In the genomic region with DNA sequence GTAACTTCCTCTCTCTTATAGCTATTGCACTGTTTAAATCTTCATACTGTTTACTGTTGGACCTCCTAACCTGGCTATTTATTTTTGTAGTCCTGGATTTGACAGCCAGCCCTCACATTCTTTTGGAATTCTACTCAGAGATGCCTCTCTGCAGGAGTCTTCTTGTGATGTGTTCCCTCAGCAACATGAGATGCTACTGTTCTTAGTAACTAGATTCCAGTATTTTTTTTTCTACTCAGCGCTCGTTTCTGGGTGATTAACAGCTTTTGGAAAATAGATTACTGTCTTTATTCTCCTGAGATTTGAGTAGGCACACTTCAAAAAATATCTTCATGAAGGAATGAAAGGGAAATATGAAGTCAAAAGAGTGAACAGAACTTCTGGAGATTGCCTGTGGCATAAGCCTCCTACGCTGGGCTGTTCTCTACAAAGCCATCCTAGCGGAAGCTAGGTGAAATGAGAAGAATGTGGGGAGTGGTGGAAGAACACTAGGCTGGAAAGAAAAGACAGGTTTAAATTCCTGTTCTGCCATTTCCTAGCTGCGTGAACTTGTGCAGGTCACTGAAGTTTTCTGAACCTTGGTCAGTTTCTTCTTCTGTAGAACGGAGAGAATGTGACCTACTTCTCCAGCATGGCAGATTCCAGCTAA, we compare ENCODE assay signal across 16 cellular contexts.
DNase-seq lines count a peak whose midpoint lies in the region; ATAC-seq and TF ChIP-seq lines count a peak whose summit lies in the region.
"Had no signal": no experiment of that assay in that cellular context is flagged by ENCODE, and none has a peak within 500 bp of the region (broad histone marks: within the 10 kb centered on the region; RNA-seq: fewer than 3 reads in every experiment).

No MANE protein-coding gene starts in this region.

- no peaks in the 10 kb centered on the region for H3K4me1 ChIP-seq in ascending aorta
- H3K4me1 ChIP-seq: breast epithelium, uterus had no signal

- H3K4me3 ChIP-seq in ascending aorta, result no peak overlapping the region
- H3K4me3 ChIP-seq: breast epithelium, esophagus muscularis mucosa, hepatocyte, SK-N-MC, uterus had no signal

- no peak for ATAC-seq in activated T-cell treated with anti-CD3 and anti-CD28 coated beads, Interleukin-2, amount 50 U/mL, for 72 hours (replicated peaks in 1 of 2)
- no peak for ATAC-seq in activated naive CD8-positive, alpha-beta T cell treated with anti-CD3 and anti-CD28 coated beads, Interleukin-2, amount 50 U/mL, for 24 hours
- no peak for ATAC-seq in stimulated activated memory B cell treated with anti-CD40 and anti-IgM and Interleukin-4, amounts not matched to agents 10 μg/mL and 1 μg/mL and 100 μg/mL, for 72 hours

- H3K36me3 ChIP-seq in ascending aorta, result peaks cover 0 to 9% of the 10 kb centered on the region in 2 donors
- H3K36me3 ChIP-seq: breast epithelium, uterus had no signal

- H3K27me3 ChIP-seq in ascending aorta, result no peaks in the 10 kb centered on the region
- H3K27me3 ChIP-seq: breast epithelium, esophagus muscularis mucosa, hepatocyte, uterus had no signal

- in situ Hi-C loops in G401 (cut with HindIII; ENCODE audit: low sequenced_read_pairs), result no loop called here

- no peak for DNase-seq in activated T-cell treated with anti-CD3 and anti-CD28 coated beads, Interleukin-2, amount 50 U/mL, for 72 hours
- no peak for DNase-seq in activated T-cell treated with anti-CD3 and anti-CD28 coated beads, Interleukin-2, amount 50 U/mL, for 48 hours
- DNase-seq in activated naive CD8-positive, alpha-beta T cell treated with anti-CD3 and anti-CD28 coated beads, Interleukin-2, amount 50 U/mL, for 24 hours, result no peak
- peak; percentile 45 for DNase-seq in iris pigment epithelial cell (ENCODE audit: low read depth)
- DNase-seq in ascending aorta (ENCODE audit: low spot score in 2 of 2), result no peak
- no peak for DNase-seq in G401 (ENCODE audit: low spot score)
- DNase-seq in NCI-H2081 treated with DMSO at 0.1 percent for 48 hours (lab: John Stamatoyannopoulos, UW), result no peak
- DNase-seq: activated B cell treated with CpG ODN at 0.5 μM for 24 hours, NCI-H187 treated with DMSO at 0.1 percent for 48 hours, uterus had no signal

- H3K27ac Mint-ChIP-seq in activated T-cell treated with anti-CD3 and anti-CD28 coated beads, Interleukin-2, amount 50 U/mL, for 72 hours, result peak overlapping the region; percentile 30
- H3K27ac Mint-ChIP-seq in activated naive CD8-positive, alpha-beta T cell treated with anti-CD3 and anti-CD28 coated beads, Interleukin-2, amount 50 U/mL, for 24 hours, result peak overlapping the region; percentile 14
- H3K27ac Mint-ChIP-seq in stimulated activated memory B cell treated with anti-CD40 and anti-IgM and Interleukin-4, amounts not matched to agents 10 μg/mL and 1 μg/mL and 100 μg/mL, for 72 hours, result peak overlapping the region; percentile 69
- H3K27ac Mint-ChIP-seq: activated B cell treated with CpG ODN at 0.5 μM for 24 hours, mesothelial cell of epicardium had no signal

- no peak overlapping the region for H3K4me3 Mint-ChIP-seq in activated T-cell treated with anti-CD3 and anti-CD28 coated beads, Interleukin-2, amount 50 U/mL, for 72 hours
- no peak overlapping the region for H3K4me3 Mint-ChIP-seq in activated naive CD8-positive, alpha-beta T cell treated with anti-CD3 and anti-CD28 coated beads, Interleukin-2, amount 50 U/mL, for 24 hours
- H3K4me3 Mint-ChIP-seq in stimulated activated memory B cell treated with anti-CD40 and anti-IgM and Interleukin-4, amounts not matched to agents 10 μg/mL and 1 μg/mL and 100 μg/mL, for 72 hours, result no peak overlapping the region
- H3K4me3 Mint-ChIP-seq: activated B cell treated with CpG ODN at 0.5 μM for 24 hours, mesothelial cell of epicardium had no signal

- H3K9me3 ChIP-seq in ascending aorta, result no peaks in the 10 kb centered on the region
- H3K9me3 ChIP-seq: breast epithelium, esophagus muscularis mucosa, uterus had no signal

- TF ChIP-seq CTCF in ascending aorta (IDR thresholded peaks at IDR 0.05), result no peak

- intact Hi-C loops in ascending aorta (cut with DNase I), result no loop called here

- no peak overlapping the region for H3K27ac ChIP-seq in ascending aorta
- H3K27ac ChIP-seq: breast epithelium, esophagus muscularis mucosa, hepatocyte, SK-N-MC had no signal

- H3K36me3 Mint-ChIP-seq in activated T-cell treated with anti-CD3 and anti-CD28 coated beads, Interleukin-2, amount 50 U/mL, for 72 hours (ENCODE audit: insufficient read depth in 2 of 2), result peaks cover 9 to 43% of the 10 kb centered on the region in 2 donors
- peaks cover 68% of the 10 kb centered on the region for H3K36me3 Mint-ChIP-seq in activated naive CD8-positive, alpha-beta T cell treated with anti-CD3 and anti-CD28 coated beads, Interleukin-2, amount 50 U/mL, for 24 hours (ENCODE audit: low read depth)
- peaks cover 56% of the 10 kb centered on the region for H3K36me3 Mint-ChIP-seq in stimulated activated memory B cell treated with anti-CD40 and anti-IgM and Interleukin-4, amounts not matched to agents 10 μg/mL and 1 μg/mL and 100 μg/mL, for 72 hours
- H3K36me3 Mint-ChIP-seq: mesothelial cell of epicardium had no signal

- H3K27me3 Mint-ChIP-seq in activated T-cell treated with anti-CD3 and anti-CD28 coated beads, Interleukin-2, amount 50 U/mL, for 72 hours (ENCODE audit: low read depth), result no peaks in the 10 kb centered on the region
- H3K27me3 Mint-ChIP-seq in activated naive CD8-positive, alpha-beta T cell treated with anti-CD3 and anti-CD28 coated beads, Interleukin-2, amount 50 U/mL, for 24 hours, result no peaks in the 10 kb centered on the region
- H3K27me3 Mint-ChIP-seq in stimulated activated memory B cell treated with anti-CD40 and anti-IgM and Interleukin-4, amounts not matched to agents 10 μg/mL and 1 μg/mL and 100 μg/mL, for 72 hours, result no peaks in the 10 kb centered on the region
- H3K27me3 Mint-ChIP-seq: activated B cell treated with CpG ODN at 0.5 μM for 24 hours had no signal

- peaks cover 15% of the 10 kb centered on the region for H3K4me1 Mint-ChIP-seq in activated T-cell treated with anti-CD3 and anti-CD28 coated beads, Interleukin-2, amount 50 U/mL, for 72 hours (ENCODE audit: low read depth)
- peaks cover 59% of the 10 kb centered on the region for H3K4me1 Mint-ChIP-seq in activated naive CD8-positive, alpha-beta T cell treated with anti-CD3 and anti-CD28 coated beads, Interleukin-2, amount 50 U/mL, for 24 hours
- H3K4me1 Mint-ChIP-seq in stimulated activated memory B cell treated with anti-CD40 and anti-IgM and Interleukin-4, amounts not matched to agents 10 μg/mL and 1 μg/mL and 100 μg/mL, for 72 hours, result peaks cover 42% of the 10 kb centered on the region

- H3K9me3 Mint-ChIP-seq in activated T-cell treated with anti-CD3 and anti-CD28 coated beads, Interleukin-2, amount 50 U/mL, for 72 hours, result peaks cover 0 to 4% of the 10 kb centered on the region in 2 donors
- H3K9me3 Mint-ChIP-seq in activated naive CD8-positive, alpha-beta T cell treated with anti-CD3 and anti-CD28 coated beads, Interleukin-2, amount 50 U/mL, for 24 hours, result peaks cover 7% of the 10 kb centered on the region
- H3K9me3 Mint-ChIP-seq in stimulated activated memory B cell treated with anti-CD40 and anti-IgM and Interleukin-4, amounts not matched to agents 10 μg/mL and 1 μg/mL and 100 μg/mL, for 72 hours, result no peaks in the 10 kb centered on the region
- H3K9me3 Mint-ChIP-seq: activated B cell treated with CpG ODN at 0.5 μM for 24 hours, mesothelial cell of epicardium had no signal

Comparison
In these comparisons a context has a peak if more than half of its experiments do, and no peak if none do; other contexts are left out.
1. H3K27ac Mint-ChIP-seq: peak in every context shown above with its lines; median percentile 69 in stimulated activated memory B cell treated with anti-CD40 and anti-IgM and Interleukin-4, amounts not matched to agents 10 μg/mL and 1 μg/mL and 100 μg/mL, for 72 hours; 30 in activated T-cell treated with anti-CD3 and anti-CD28 coated beads, Interleukin-2, amount 50 U/mL, for 72 hours; 14 in activated naive CD8-positive, alpha-beta T cell treated with anti-CD3 and anti-CD28 coated beads, Interleukin-2, amount 50 U/mL, for 24 hours.